Comparison of ENCODE assay signal across 8 cellular contexts in genomic region chr1:43651188-43651587, GRCh38. TPM values are rescaled to one million over a fixed set of nuclear protein-coding genes. Genes with fewer than 3 reads are reported as not detected.
DNase-seq lines count a peak whose midpoint lies in the region; ATAC-seq, FAIRE-seq and TF ChIP-seq lines count a peak whose summit lies in the region.

No MANE protein-coding gene starts in this region.

- CTCF ChIA-PET in K562 (lab: Yijun Ruan, JAX; ENCODE audit: low intra/inter-chr PET ratio) = interaction anchor here (0.6 kb wide), 1 partner anchor 209 kb away, joined by 4 read pairs; no protein-coding TSS in a partner anchor

- H3K79me1 ChIP-seq in mesenchymal stem cell (replicated peaks; ENCODE audit: low read length, poor library complexity, severe bottlenecking) = peaks cover 10% of the 10 kb centered on the region

- ATAC-seq in Right ventricle myocardium superior (ENCODE audit: poor library complexity) (no peak), K562 (peak; percentile 11), HG03045 (IDR thresholded peaks at IDR 0.05; ENCODE audit: unreplicated experiment) (no peak), GM18907 (IDR thresholded peaks at IDR 0.05; ENCODE audit: unreplicated experiment) (no peak)

- intact Hi-C loops in Right ventricle myocardium superior (cut with DNase I) = loop anchor here (10.0 kb wide), 1 partner anchor 116 kb away; the partner anchor contains the start of gene PTPRF
- intact Hi-C loops in K562 (cut with micrococcal nuclease) = no loop called here

- 0 out of 2 replicates have a peak, but pooled peaks cover 5% of the 10 kb centered on the region for H4K20me1 ChIP-seq in K562 (replicated peaks; ENCODE audit: control insufficient read depth, insufficient read depth, low read length)

- H3K27me3 ChIP-seq in right atrium auricular region = no peaks in the 10 kb centered on the region
- no peaks in the 10 kb centered on the region; a peak in 1 of 5 replicates for H3K27me3 ChIP-seq in K562 (ENCODE audit: control insufficient read depth in 2 of 2, insufficient read depth in 2 of 2, low read length in 2 of 2)
- H3K27me3 ChIP-seq in mesenchymal stem cell (ENCODE audit: control insufficient read depth in 1 of 2, insufficient read depth in 1 of 2, low read length in 2 of 2) = no peaks in the 10 kb centered on the region

- no peak overlapping the region for H3K18ac ChIP-seq in mesenchymal stem cell (ENCODE audit: low read depth in 1 of 2, low read length in 2 of 2)

- H3K9me3 ChIP-seq in right atrium auricular region = no peaks in the 10 kb centered on the region
- no peaks in the 10 kb centered on the region for H3K9me3 ChIP-seq in K562 (replicated peaks; ENCODE audit: control insufficient read depth, insufficient read depth, low read depth, low read length)
- H3K9me3 ChIP-seq in mesenchymal stem cell (ENCODE audit: control insufficient read depth, low read length) = no peaks in the 10 kb centered on the region

- TF ChIP-seq CTCF in right atrium auricular region (IDR thresholded peaks at IDR 0.05) (no peak), K562 (IDR thresholded peaks at IDR 0.05 in 2 of 3, conservative IDR thresholded peaks at IDR 0.05 in 1 of 3; ENCODE audit: insufficient read depth in 2 of 3, low read depth in 1 of 3, low read length in 3 of 3) (no peak)

- H4K91ac ChIP-seq in mesenchymal stem cell (ENCODE audit: low read length) = no peak overlapping the region

- no peak overlapping the region for H3K14ac ChIP-seq in mesenchymal stem cell (ENCODE audit: low read length in 2 of 2)

- H3K4me3 ChIP-seq in right atrium auricular region = peak overlapping the region; percentile 80 to 81
- H3K4me3 ChIP-seq in K562 = peak overlapping the region; percentile 81
- peak overlapping the region in 1 of 2 experiments; percentile 90 for H3K4me3 ChIP-seq in mesenchymal stem cell (ENCODE audit: insufficient read depth in 1 of 2, low read depth in 1 of 2, low read length in 2 of 2)

- no peak overlapping the region for H4K8ac ChIP-seq in mesenchymal stem cell (ENCODE audit: low read length)

- no peak overlapping the region for H3K23ac ChIP-seq in mesenchymal stem cell (ENCODE audit: low read length in 2 of 2)

- peaks cover 0 to 22% of the 10 kb centered on the region in 2 donors for H3K4me1 ChIP-seq in right atrium auricular region
- peaks cover 3 to 14% of the 10 kb centered on the region in 2 experiments for H3K4me1 ChIP-seq in K562 (replicated peaks in 1 of 2; ENCODE audit: control insufficient read depth in 2 of 2, insufficient read depth in 2 of 2, low read length in 2 of 2)
- H3K4me1 ChIP-seq in mesenchymal stem cell (ENCODE audit: control insufficient read depth, insufficient read depth, low read depth, low read length) = peaks cover 8% of the 10 kb centered on the region

- no peak overlapping the region for H2BK5ac ChIP-seq in mesenchymal stem cell (ENCODE audit: low read depth, low read length, poor library complexity, severe bottlenecking)

- H3K4ac ChIP-seq in mesenchymal stem cell (ENCODE audit: low read depth in 1 of 2, low read length in 2 of 2) = peak overlapping the region in 1 of 2 experiments; percentile 27

- no peaks in the 10 kb centered on the region for H3K9me1 ChIP-seq in K562 (ENCODE audit: control insufficient read depth, insufficient read depth, low read length)

- no peak for DNase-seq in right atrium auricular region (ENCODE audit: low spot score)
- DNase-seq in Right ventricle myocardium superior = no peak
- DNase-seq in K562 (ENCODE audit: extremely low read depth in 1 of 4, low spot score in 3 of 4) = peak in 3 of 4 experiments; percentile 8 to 30 (median 20)
- DNase-seq in mesenchymal stem cell = peak; percentile 12
- no peak for DNase-seq in SIG-M5 treated with dmso at 0.1 percent for 504 hours (lab: John Stamatoyannopoulos, UW; ENCODE audit: unreplicated experiment)
- no peak for DNase-seq in stimulated activated CD4-positive, alpha-beta T cell treated with anti-CD3 and anti-CD28 coated beads, Interleukin-15, amount 100 ng/mL, for 24 hours

- H3K4me2 ChIP-seq in K562 (ENCODE audit: insufficient read depth, low read length) = peak overlapping the region; percentile 97
- peak overlapping the region; percentile 76 for H3K4me2 ChIP-seq in mesenchymal stem cell (ENCODE audit: low read length, poor library complexity, severe bottlenecking)

- H3K79me2 ChIP-seq in K562 (ENCODE audit: control insufficient read depth, insufficient read depth, low read length) = peaks cover 24% of the 10 kb centered on the region

- in situ Hi-C loops in K562 (cut with MboI) = no loop called here

- TF ChIP-seq EP300 in K562 (IDR thresholded peaks at IDR 0.05; ENCODE audit: low read length) = no peak

- no peak for TF ChIP-seq RAD21 in K562 (CRISPR knock-in tag; conservative IDR thresholded peaks at IDR 0.05 in 1 of 2, IDR thresholded peaks at IDR 0.05 in 1 of 2)

- FAIRE-seq in K562 (lab: Jason Lieb, UNC) = peak; percentile 60

- no peak overlapping the region for H2BK120ac ChIP-seq in mesenchymal stem cell (ENCODE audit: low read depth, low read length)

- H3K27ac ChIP-seq in right atrium auricular region (peak overlapping the region in 1 of 2 donors; percentile 97), K562 (ENCODE audit: extremely low read depth, low read depth, low read length) (peak overlapping the region; percentile 9; the same call in 2 of the 3 replicates), mesenchymal stem cell (ENCODE audit: low read length, poor library complexity, severe bottlenecking) (no peak overlapping the region)

- H2AFZ ChIP-seq in K562 (ENCODE audit: low read depth, low read length) (peak overlapping the region; percentile 84; the same call in 1 of the 2 replicates), mesenchymal stem cell (ENCODE audit: low read depth, low read length) (no peak overlapping the region)

- BruUV-seq in K562 (replicated peaks; lab: Mats Ljungman, UMichigan) = TSS peak; percentile 54

- no peak overlapping the region for H2BK15ac ChIP-seq in mesenchymal stem cell (ENCODE audit: low read depth, poor library complexity, severe bottlenecking)

- no peak for TF ChIP-seq POLR2A in K562 (conservative IDR thresholded peaks at IDR 0.05)

- 15% methylated on average over 6 of the region's 6 CpGs for WGBS in K562 (ENCODE audit: insufficient coverage, low coverage, missing lambda C conversion rate)
- 60% methylated on average over 6 of the region's 6 CpGs for WGBS in mesenchymal stem cell

- POLR2A ChIA-PET in K562 (lab: Yijun Ruan, JAX) = interaction anchor here (0.6 to 3.8 kb wide), 15 partner anchors 9 to 211 kb away, joined by 3 to 28 read pairs (median 4); partner anchors contain the start of gene ST3GAL3

- peaks cover 29% of the 10 kb centered on the region for H3K36me3 ChIP-seq in right atrium auricular region
- peaks cover 30% of the 10 kb centered on the region for H3K36me3 ChIP-seq in K562 (ENCODE audit: control insufficient read depth, insufficient read depth, low read length)
- peaks cover 14 to 33% of the 10 kb centered on the region in 2 experiments for H3K36me3 ChIP-seq in mesenchymal stem cell (ENCODE audit: control insufficient read depth in 1 of 2, insufficient read depth in 2 of 2, low read depth in 1 of 2, low read length in 2 of 2)

- peak overlapping the region in 1 of 2 experiments; percentile 39 for H2BK12ac ChIP-seq in mesenchymal stem cell (ENCODE audit: low read length in 2 of 2)

- H2AK5ac ChIP-seq in mesenchymal stem cell (ENCODE audit: low read length, severe bottlenecking) = no peak overlapping the region

- H3K9ac ChIP-seq in K562 (ENCODE audit: insufficient read depth in 1 of 2, low read depth in 2 of 2, low read length in 2 of 2) (peak overlapping the region; percentile 69 to 72; a peak in 3 of 4 replicates), mesenchymal stem cell (ENCODE audit: low read length) (peak overlapping the region; percentile 93)

RNA-seq across cellular contexts. Expression of gene KDM4A, which starts 1.2 kb away (rescaled TPM):
- total RNA-seq in right atrium auricular region = 10 to 100 TPM; 11.8 to 13.4 TPM
- 13.2 TPM for total RNA-seq in Right ventricle myocardium superior
- total RNA-seq in K562 (2011; cell fraction: chromatin; rRNA removed; ENCODE audit: low replicate concordance) = 118 and 126 TPM in 2 replicates
- 43.2 and 43.6 TPM in 2 replicates for total RNA-seq in K562 (2011; cell fraction: nucleolus; rRNA removed)
- total RNA-seq in K562 (2011; cell fraction: nucleoplasm; rRNA removed) = 47.6 and 48.7 TPM in 2 replicates
- total RNA-seq in K562 (2014; rRNA removed) = 15.6 and 16.0 TPM in 2 replicates
- 17.6 and 21.2 TPM in 2 replicates for total RNA-seq in K562 (2014; rRNA removed; fragmentation: Illumina TruSeq; extraction: Trizol)
- 13.1 and 14.3 TPM in 2 replicates for total RNA-seq in K562 (2015; rRNA removed; fragmentation: Illumina TruSeq; extraction: Trizol)
- total RNA-seq in K562 (2021) = 27.3 and 33.6 TPM in 2 replicates
- polyA plus RNA-seq in K562 (2011; rRNA removed) = 12.5 and 20.8 TPM in 2 replicates
- 5.4 and 12.3 TPM in 2 replicates for polyA plus RNA-seq in K562 (2011; cell fraction: cytosol; rRNA removed)
- 18.6 and 24.1 TPM in 2 replicates for polyA plus RNA-seq in K562 (2011; cell fraction: nucleus; rRNA removed)
- polyA plus RNA-seq in K562 (2012) = 17.2 and 34.3 TPM in 2 replicates
- 24.9 and 26.4 TPM in 2 replicates for polyA plus RNA-seq in K562 (2014; fragmentation: Illumina TruSeq; extraction: Trizol)
- polyA plus RNA-seq in K562 (2014; fragmentation: Nextera tagmentation; extraction: Ambion mirVana) = 10 to 100 TPM in 1 of 2 experiments, 1 to 10 TPM in 1; 3.6 to 12.1 TPM
- 13.5 and 14.2 TPM in 2 replicates for polyA plus RNA-seq in K562 (2014; rRNA removed)
- 26.9 and 40.0 TPM in 2 replicates for polyA minus RNA-seq in K562 (2011; rRNA and poly(A)+ RNA removed)
- polyA minus RNA-seq in K562 (2011; cell fraction: cytosol; rRNA and poly(A)+ RNA removed) = 11.4 and 12.3 TPM in 2 replicates
- polyA minus RNA-seq in K562 (2011; cell fraction: nucleus; rRNA and poly(A)+ RNA removed) = 8.6 and 19.7 TPM in 2 replicates
- polyA plus RNA-seq in mesenchymal stem cell (2013, experiment 1 of 2) = 22.4 TPM
- 21.9 TPM for polyA plus RNA-seq in mesenchymal stem cell (2013, experiment 2 of 2)

RNA-seq across cellular contexts. Expression of gene ST3GAL3, which starts 56.1 kb away (rescaled TPM):
- total RNA-seq in right atrium auricular region = 10 to 100 TPM; 15.5 to 20.6 TPM
- total RNA-seq in Right ventricle myocardium superior = 24.2 TPM
- 181 and 201 TPM in 2 replicates for total RNA-seq in K562 (2011; cell fraction: chromatin; rRNA removed; ENCODE audit: low replicate concordance)
- total RNA-seq in K562 (2011; cell fraction: nucleolus; rRNA removed) = 75.9 and 89.5 TPM in 2 replicates
- total RNA-seq in K562 (2011; cell fraction: nucleoplasm; rRNA removed) = 148 and 229 TPM in 2 replicates
- total RNA-seq in K562 (2014; rRNA removed) = 8.9 and 13.4 TPM in 2 replicates
- total RNA-seq in K562 (2014; rRNA removed; fragmentation: Illumina TruSeq; extraction: Trizol) = 11.5 and 12.2 TPM in 2 replicates
- total RNA-seq in K562 (2015; rRNA removed; fragmentation: Illumina TruSeq; extraction: Trizol) = 9.5 and 9.8 TPM in 2 replicates
- total RNA-seq in K562 (2021) = 18.9 and 20.7 TPM in 2 replicates
- polyA plus RNA-seq in K562 (2011; rRNA removed) = 12.0 and 17.8 TPM in 2 replicates
- polyA plus RNA-seq in K562 (2011; cell fraction: cytosol; rRNA removed) = 9.4 and 15.6 TPM in 2 replicates
- 45.5 and 47.5 TPM in 2 replicates for polyA plus RNA-seq in K562 (2011; cell fraction: nucleus; rRNA removed)
- polyA plus RNA-seq in K562 (2012) = 13.3 and 31.3 TPM in 2 replicates
- polyA plus RNA-seq in K562 (2014; fragmentation: Illumina TruSeq; extraction: Trizol) = 18.1 and 18.5 TPM in 2 replicates
- polyA plus RNA-seq in K562 (2014; fragmentation: Nextera tagmentation; extraction: Ambion mirVana) = 1 to 10 TPM; 1.2 to 1.6 TPM
- polyA plus RNA-seq in K562 (2014; rRNA removed) = 11.0 and 12.8 TPM in 2 replicates
- 16.9 and 23.2 TPM in 2 replicates for polyA minus RNA-seq in K562 (2011; rRNA and poly(A)+ RNA removed)
- polyA minus RNA-seq in K562 (2011; cell fraction: cytosol; rRNA and poly(A)+ RNA removed) = 7.9 and 18.4 TPM in 2 replicates
- 21.5 and 30.5 TPM in 2 replicates for polyA minus RNA-seq in K562 (2011; cell fraction: nucleus; rRNA and poly(A)+ RNA removed)
- 8.2 TPM for polyA plus RNA-seq in mesenchymal stem cell (2013, experiment 1 of 2)
- polyA plus RNA-seq in mesenchymal stem cell (2013, experiment 2 of 2) = 8.4 TPM

Comparison
In these comparisons a context has a peak if more than half of its experiments do, and no peak if none do; other contexts are left out.
1. DNase-seq: peak in K562 (3 of 4) and mesenchymal stem cell (single experiment); none in right atrium auricular region (single experiment), Right ventricle myocardium superior (single experiment), SIG-M5 treated with dmso at 0.1 percent for 504 hours (single experiment) and stimulated activated CD4-positive, alpha-beta T cell treated with anti-CD3 and anti-CD28 coated beads, Interleukin-15, amount 100 ng/mL, for 24 hours (single experiment).